ENCODE assay signal across 8 cellular contexts in the genomic region with DNA sequence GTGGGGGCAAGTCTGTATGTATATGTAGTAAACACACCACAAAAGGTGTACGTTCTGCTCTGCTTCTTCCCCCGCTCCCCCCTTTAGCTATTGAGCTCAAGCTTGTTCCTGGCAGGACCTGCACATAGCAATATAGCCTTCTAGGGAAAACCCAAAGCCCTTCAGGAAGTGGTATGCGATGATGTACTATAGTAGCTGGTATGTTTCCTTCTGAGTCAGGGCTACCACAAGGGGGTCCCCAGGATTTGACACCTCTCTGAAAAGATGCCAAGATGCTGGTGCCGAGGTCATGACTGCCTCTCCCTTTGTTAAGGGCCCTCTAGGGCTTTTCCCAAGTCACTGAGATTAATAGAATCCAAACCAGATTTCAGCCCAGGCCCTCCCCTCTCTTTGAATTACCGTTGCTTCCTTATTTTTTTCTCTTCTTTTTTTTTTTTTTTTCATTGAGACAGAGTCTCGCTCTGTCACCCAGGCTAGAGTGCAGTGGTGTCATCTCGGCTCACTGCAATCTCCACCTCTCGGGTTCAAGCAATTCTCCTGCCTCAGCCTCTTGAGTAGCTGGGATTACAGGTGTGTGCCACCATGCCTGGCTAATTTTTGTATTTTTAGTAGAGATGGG.
A peak's percentile ranks its signal among the peaks of the same experiment; 100 is the strongest.
DNase-seq lines count a peak whose midpoint lies in the region; ATAC-seq and TF ChIP-seq lines count a peak whose summit lies in the region.

No MANE protein-coding gene starts in this region.

- H3K4me1 Mint-ChIP-seq in effector memory CD8-positive, alpha-beta T cell (ENCODE audit: low read depth in 2 of 2): peaks cover 56 to 69% of the 10 kb centered on the region in 2 donors

- H3K27me3 Mint-ChIP-seq in effector memory CD8-positive, alpha-beta T cell: no peaks in the 10 kb centered on the region

- DNase-seq in GM12865 (ENCODE audit: low read depth) (peak; percentile 91), T-helper 22 cell (ENCODE audit: low read depth) (peak; percentile 78), G401 (ENCODE audit: low spot score) (no peak), islet precursor cell (no peak), mesenteric fat pad (ENCODE audit: low spot score) (no peak), NCI-H2227 (lab: John Stamatoyannopoulos, UW; ENCODE audit: unreplicated experiment) (no peak)
- peak; percentile 67 to 72 (median 70) for DNase-seq in effector memory CD8-positive, alpha-beta T cell

- peaks cover 13% of the 10 kb centered on the region for H3K36me3 Mint-ChIP-seq in effector memory CD8-positive, alpha-beta T cell (ENCODE audit: insufficient read depth)

- peak overlapping the region; percentile 53 to 64 for H3K4me3 Mint-ChIP-seq in effector memory CD8-positive, alpha-beta T cell

- H3K27ac Mint-ChIP-seq in effector memory CD8-positive, alpha-beta T cell: peak overlapping the region; percentile 94 to 95

- in situ Hi-C loops in G401 (cut with HindIII; ENCODE audit: low sequenced_read_pairs): no loop called here

- H3K9me3 Mint-ChIP-seq in effector memory CD8-positive, alpha-beta T cell: peaks cover 5 to 9% of the 10 kb centered on the region in 2 donors

- no peak overlapping the region for H3K4me3 ChIP-seq in GM12865 (ENCODE audit: low read depth, low read length)

- TF ChIP-seq CTCF in GM12865 (IDR thresholded peaks at IDR 0.05; ENCODE audit: insufficient read depth, low read depth, low read length, missing control alignments): peak; percentile 7

- ATAC-seq in HG02571 (IDR thresholded peaks at IDR 0.05; ENCODE audit: unreplicated experiment): peak; percentile 92
- peak; percentile 94 for ATAC-seq in effector memory CD8-positive, alpha-beta T cell (replicated peaks)

Comparison
In these comparisons a context has a peak if more than half of its experiments do, and no peak if none do; other contexts are left out.
1. DNase-seq: peak in GM12865 (single experiment), T-helper 22 cell (single experiment) and effector memory CD8-positive, alpha-beta T cell (3 of 3); none in G401 (single experiment), islet precursor cell (single experiment), mesenteric fat pad (single experiment) and NCI-H2227 (single experiment).